8 cellular contexts compared by ENCODE assay signal in genomic region chr15:68298882-68299381, GRCh38. TPM values are rescaled to one million over a fixed set of nuclear protein-coding genes. Genes with fewer than 3 reads are reported as not detected.
DNase-seq lines count a peak whose midpoint lies in the region; ATAC-seq and TF ChIP-seq lines count a peak whose summit lies in the region.

No MANE protein-coding gene starts in this region.

- peak; percentile 74 for ATAC-seq in HG03571 (IDR thresholded peaks at IDR 0.05; ENCODE audit: unreplicated experiment)
- peak; percentile 30 for ATAC-seq in body of pancreas
- ATAC-seq in natural killer cell treated with Interleukin-12 subunit alpha and Interleukin-12 subunit beta and Interleukin-15 and Interleukin-18, amount 100 ng/mL, for 72 hours = peak; percentile 82 to 88

- H3K27me3 ChIP-seq in GM06990 (replicated peaks; ENCODE audit: control insufficient read depth, insufficient read depth, low read length) = no peaks in the 10 kb centered on the region
- H3K27me3 ChIP-seq in body of pancreas = no peaks in the 10 kb centered on the region
- H3K27me3 ChIP-seq in BE2C = no peaks in the 10 kb centered on the region

- H3K36me3 ChIP-seq in GM06990 (ENCODE audit: control insufficient read depth, insufficient read depth, low read length) (no peaks in the 10 kb centered on the region), body of pancreas (replicated peaks in 1 of 2; ENCODE audit: insufficient read depth in 1 of 2, low read depth in 2 of 2) (no peaks in the 10 kb centered on the region), BE2C (no peaks in the 10 kb centered on the region; the same call in 1 of the 2 replicates)

- peak overlapping the region; percentile 79 for H3K4me3 Mint-ChIP-seq in natural killer cell treated with Interleukin-12 subunit alpha and Interleukin-12 subunit beta and Interleukin-15 and Interleukin-18, amount 100 ng/mL, for 72 hours

- H3K27me3 Mint-ChIP-seq in natural killer cell treated with Interleukin-12 subunit alpha and Interleukin-12 subunit beta and Interleukin-15 and Interleukin-18, amount 100 ng/mL, for 72 hours = no peaks in the 10 kb centered on the region

- H3K4me1 ChIP-seq in body of pancreas (no peaks in the 10 kb centered on the region), BE2C (peaks cover 3% of the 10 kb centered on the region; the same call in 1 of the 2 replicates)

- no peaks in the 10 kb centered on the region for H3K9me3 Mint-ChIP-seq in natural killer cell treated with Interleukin-12 subunit alpha and Interleukin-12 subunit beta and Interleukin-15 and Interleukin-18, amount 100 ng/mL, for 72 hours

- TF ChIP-seq CTCF in GM06990 (IDR thresholded peaks at IDR 0.05; ENCODE audit: insufficient read depth, low read length, poor library complexity, severe bottlenecking) = no peak
- no peak for TF ChIP-seq CTCF in GM20000 (IDR thresholded peaks at IDR 0.05; ENCODE audit: extremely low read depth, missing control alignments)
- no peak for TF ChIP-seq CTCF in body of pancreas (IDR thresholded peaks at IDR 0.05)
- no peak for TF ChIP-seq CTCF in BE2C (IDR thresholded peaks at IDR 0.05; ENCODE audit: low read depth, low read length)

- peak overlapping the region in 1 of 4 donors; percentile 7 for H3K27ac ChIP-seq in body of pancreas

- CTCF ChIA-PET in HEK293T (lab: Yijun Ruan, JAX) = interaction anchor here (0.7 to 1.3 kb wide), 2 partner anchors 7 to 18 kb away, joined by 4 to 5 read pairs; no protein-coding TSS in a partner anchor

- DNase-seq in GM06990 (ENCODE audit: extremely low read depth, insufficient read length) = peak; percentile 71
- peak; percentile 67 for DNase-seq in GM20000 (ENCODE audit: low spot score)
- no peak for DNase-seq in body of pancreas
- DNase-seq in natural killer cell treated with Interleukin-12 subunit alpha and Interleukin-12 subunit beta and Interleukin-15 and Interleukin-18, amount 100 ng/mL, for 72 hours (ENCODE audit: low spot score) = no peak
- DNase-seq in NCI-H2107 (lab: John Stamatoyannopoulos, UW) = no peak
- DNase-seq in HEK293T (ENCODE audit: extremely low spot score) = no peak
- no peak for DNase-seq in BE2C

- H3K4me1 Mint-ChIP-seq in natural killer cell treated with Interleukin-12 subunit alpha and Interleukin-12 subunit beta and Interleukin-15 and Interleukin-18, amount 100 ng/mL, for 72 hours (ENCODE audit: low read depth in 2 of 2) = peaks cover 12 to 13% of the 10 kb centered on the region in 2 donors

- H3K4me3 ChIP-seq in GM06990 (replicated peaks; ENCODE audit: low read depth, low read length) (peak overlapping the region; percentile 44), body of pancreas (no peak overlapping the region), BE2C (ENCODE audit: low read depth, low read length) (no peak overlapping the region)

- no peak for TF ChIP-seq POLR2A in body of pancreas (IDR thresholded peaks at IDR 0.05)

- H3K27ac Mint-ChIP-seq in natural killer cell treated with Interleukin-12 subunit alpha and Interleukin-12 subunit beta and Interleukin-15 and Interleukin-18, amount 100 ng/mL, for 72 hours = peak overlapping the region; percentile 77 to 90

- H3K36me3 Mint-ChIP-seq in natural killer cell treated with Interleukin-12 subunit alpha and Interleukin-12 subunit beta and Interleukin-15 and Interleukin-18, amount 100 ng/mL, for 72 hours = no peaks in the 10 kb centered on the region

- H3K9me3 ChIP-seq in body of pancreas (no peaks in the 10 kb centered on the region), BE2C (no peaks in the 10 kb centered on the region)

- 67% methylated on average over 6 of the region's 6 CpGs for WGBS in body of pancreas, 2 donors

- intact Hi-C loops in body of pancreas (cut with DNase I) = no loop called here

- POLR2A ChIA-PET in HEK293T (lab: Yijun Ruan, JAX) = interaction anchor here (1.7 kb wide), 1 partner anchor 10 kb away, joined by 5 read pairs; no protein-coding TSS in a partner anchor

TF ChIP-seq in HEK293T, 16 proteins besides CTCF, POLR2A, EP300 and RAD21:
- no peak for TF ChIP-seq SP1 (IDR thresholded peaks at IDR 0.05)
- no peak for TF ChIP-seq BHLHE40 (IDR thresholded peaks at IDR 0.05; ENCODE audit: borderline replicate concordance)
- no peak for TF ChIP-seq CTBP1 (IDR thresholded peaks at IDR 0.05; ENCODE audit: borderline replicate concordance)
- TF ChIP-seq FOXK2 (IDR thresholded peaks at IDR 0.05) = no peak
- no peak for TF ChIP-seq FOXA1 (IDR thresholded peaks at IDR 0.05)
- no peak for TF ChIP-seq ARNT (IDR thresholded peaks at IDR 0.05)
- no peak for TF ChIP-seq LEF1 (IDR thresholded peaks at IDR 0.05; ENCODE audit: borderline replicate concordance)
- TF ChIP-seq, protein P1, sequence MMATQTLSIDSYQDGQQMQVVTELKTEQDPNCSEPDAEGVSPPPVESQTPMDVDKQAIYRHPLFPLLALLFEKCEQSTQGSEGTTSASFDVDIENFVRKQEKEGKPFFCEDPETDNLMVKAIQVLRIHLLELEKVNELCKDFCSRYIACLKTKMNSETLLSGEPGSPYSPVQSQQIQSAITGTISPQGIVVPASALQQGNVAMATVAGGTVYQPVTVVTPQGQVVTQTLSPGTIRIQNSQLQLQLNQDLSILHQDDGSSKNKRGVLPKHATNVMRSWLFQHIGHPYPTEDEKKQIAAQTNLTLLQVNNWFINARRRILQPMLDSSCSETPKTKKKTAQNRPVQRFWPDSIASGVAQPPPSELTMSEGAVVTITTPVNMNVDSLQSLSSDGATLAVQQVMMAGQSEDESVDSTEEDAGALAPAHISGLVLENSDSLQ (IDR thresholded peaks at IDR 0.05) = no peak
- TF ChIP-seq HDGF (IDR thresholded peaks at IDR 0.05; ENCODE audit: borderline replicate concordance) = no peak
- TF ChIP-seq SUZ12 (IDR thresholded peaks at IDR 0.05) = no peak
- TF ChIP-seq ELF4 (IDR thresholded peaks at IDR 0.05) = no peak
- TF ChIP-seq L3MBTL2 (conservative IDR thresholded peaks at IDR 0.05) = no peak
- no peak for TF ChIP-seq ZNF384 (IDR thresholded peaks at IDR 0.05)

RNA-seq across cellular contexts. Expression of gene FEM1B, which starts 21.4 kb away (rescaled TPM):
- 10 to 100 TPM; 10.5 to 19.7 TPM for total RNA-seq in body of pancreas
- 10 to 100 TPM; 47.9 to 49.7 TPM for total RNA-seq in natural killer cell treated with Interleukin-12 subunit alpha and Interleukin-12 subunit beta and Interleukin-15 and Interleukin-18, amount 100 ng/mL, for 72 hours
- 59.1 TPM for polyA plus RNA-seq in BE2C (2012; ENCODE audit: insufficient read depth, insufficient read length, low read depth)

Comparison
In these comparisons a context has a peak if more than half of its experiments do, and no peak if none do; other contexts are left out.
1. DNase-seq: peak in GM06990 (single experiment) and GM20000 (single experiment); none in body of pancreas (0 of 4), natural killer cell treated with Interleukin-12 subunit alpha and Interleukin-12 subunit beta and Interleukin-15 and Interleukin-18, amount 100 ng/mL, for 72 hours (single experiment), NCI-H2107 (single experiment), HEK293T (single experiment) and BE2C (single experiment).
2. ATAC-seq: peak in every context shown above with its lines; median percentile 85 in natural killer cell treated with Interleukin-12 subunit alpha and Interleukin-12 subunit beta and Interleukin-15 and Interleukin-18, amount 100 ng/mL, for 72 hours; 74 in HG03571; 30 in body of pancreas.